2 cellular contexts compared by ENCODE assay signal in genomic region chr2:179251865-179252264, GRCh38.
TF ChIP-seq lines count a peak whose summit lies in the region.

No MANE protein-coding gene starts in this region.

TF ChIP-seq in A549, 52 proteins besides CTCF, POLR2A, EP300 and RAD21:
- TF ChIP-seq TP53 (CRISPR knock-in tag; IDR thresholded peaks at IDR 0.05) (no peak), ZC3H11A (IDR thresholded peaks at IDR 0.05) (no peak), RARB (CRISPR knock-in tag; IDR thresholded peaks at IDR 0.05) (no peak), SMC3 (IDR thresholded peaks at IDR 0.05) (no peak)
- TF ChIP-seq, protein P1, sequence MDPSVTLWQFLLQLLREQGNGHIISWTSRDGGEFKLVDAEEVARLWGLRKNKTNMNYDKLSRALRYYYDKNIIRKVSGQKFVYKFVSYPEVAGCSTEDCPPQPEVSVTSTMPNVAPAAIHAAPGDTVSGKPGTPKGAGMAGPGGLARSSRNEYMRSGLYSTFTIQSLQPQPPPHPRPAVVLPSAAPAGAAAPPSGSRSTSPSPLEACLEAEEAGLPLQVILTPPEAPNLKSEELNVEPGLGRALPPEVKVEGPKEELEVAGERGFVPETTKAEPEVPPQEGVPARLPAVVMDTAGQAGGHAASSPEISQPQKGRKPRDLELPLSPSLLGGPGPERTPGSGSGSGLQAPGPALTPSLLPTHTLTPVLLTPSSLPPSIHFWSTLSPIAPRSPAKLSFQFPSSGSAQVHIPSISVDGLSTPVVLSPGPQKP (IDR thresholded peaks at IDR 0.05; ENCODE audit: low read depth, low read length): no peak

TF ChIP-seq in GM12891, 5 proteins besides CTCF, POLR2A, EP300 and RAD21:
- TF ChIP-seq PAX5 (IDR thresholded peaks at IDR 0.05; ENCODE audit: insufficient read depth, low read length, severe bottlenecking) (no peak), SPI1 (IDR thresholded peaks at IDR 0.05; ENCODE audit: low read depth, low read length) (no peak), POU2F2 (IDR thresholded peaks at IDR 0.05; ENCODE audit: low read depth, low read length) (no peak), POLR2AphosphoS5 (IDR thresholded peaks at IDR 0.05; ENCODE audit: low read depth, low read length) (no peak), TAF1 (IDR thresholded peaks at IDR 0.05; ENCODE audit: low read depth, low read length) (no peak)
